In the genomic region with DNA sequence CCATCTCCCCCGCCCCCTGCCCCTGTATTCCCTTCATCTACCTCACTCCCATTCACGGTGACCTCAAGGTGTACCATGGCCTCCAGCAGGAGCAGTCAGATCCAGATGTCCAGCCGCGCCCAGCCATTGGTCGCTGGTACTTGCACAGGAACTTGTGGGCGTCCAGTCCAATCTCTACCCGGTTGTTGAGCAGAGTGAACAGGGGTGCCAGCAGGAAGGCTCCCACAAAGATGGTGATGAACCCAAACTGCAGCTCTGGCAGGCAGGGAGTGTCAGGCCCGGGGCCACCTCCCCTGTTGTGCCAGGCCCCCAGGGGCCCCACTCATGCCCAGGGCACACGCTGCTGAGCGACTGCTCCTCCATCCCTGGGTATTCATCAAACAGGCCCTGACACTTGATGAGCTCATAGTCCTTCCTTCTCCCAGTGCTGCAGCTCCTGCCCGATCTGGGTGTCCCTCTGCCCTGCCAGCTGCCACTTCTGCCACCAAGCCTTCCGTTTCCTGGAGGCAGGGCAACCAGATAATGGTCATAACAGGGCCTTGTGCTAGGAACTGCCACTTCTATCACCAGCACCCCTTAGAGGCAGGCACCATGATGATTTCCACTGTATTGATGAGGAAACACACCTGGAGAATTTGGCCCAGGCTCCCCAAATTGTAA, we compare ENCODE assay signal across 9 cellular contexts. TPM values are rescaled to one million over a fixed set of nuclear protein-coding genes. Genes with fewer than 3 reads are reported as not detected.
DNase-seq lines count a peak whose midpoint lies in the region; ATAC-seq and TF ChIP-seq lines count a peak whose summit lies in the region.
"Had no signal": no experiment of that assay in that cellular context is flagged by ENCODE, and none has a peak within 500 bp of the region (broad histone marks: within the 10 kb centered on the region; RNA-seq: fewer than 3 reads in every experiment).

No MANE protein-coding gene starts in this region.

- H3K4me3 ChIP-seq in CD8-positive, alpha-beta T cell (ENCODE audit: low read depth, low read length), result no peak overlapping the region
- peak overlapping the region in 1 of 2 donors; percentile 50 for H3K4me3 ChIP-seq in gastroesophageal sphincter
- no peak overlapping the region for H3K4me3 ChIP-seq in parathyroid adenoma (ENCODE audit: low read depth, low read length)

- H3K9me3 Mint-ChIP-seq in CD8-positive, alpha-beta T cell, result no peaks in the 10 kb centered on the region

- H3K27ac Mint-ChIP-seq in CD8-positive, alpha-beta T cell, result peak overlapping the region; percentile 74

- no peaks in the 10 kb centered on the region for H3K9me3 ChIP-seq in CD8-positive, alpha-beta T cell (ENCODE audit: low read length)
- H3K9me3 ChIP-seq in gastroesophageal sphincter, result no peaks in the 10 kb centered on the region
- no peaks in the 10 kb centered on the region for H3K9me3 ChIP-seq in parathyroid adenoma (ENCODE audit: control insufficient read depth, low read length)
- H3K9me3 ChIP-seq: adrenal gland had no signal

- no peak for TF ChIP-seq CTCF in CD8-positive, alpha-beta T cell (IDR thresholded peaks at IDR 0.05)
- no peak for TF ChIP-seq CTCF in gastroesophageal sphincter (IDR thresholded peaks at IDR 0.05)
- TF ChIP-seq CTCF in parathyroid adenoma (IDR thresholded peaks at IDR 0.05), result no peak

- peaks cover 18% of the 10 kb centered on the region for H3K4me1 Mint-ChIP-seq in CD8-positive, alpha-beta T cell (ENCODE audit: low read depth)

- H3K36me3 ChIP-seq in CD8-positive, alpha-beta T cell (ENCODE audit: insufficient read depth, low read length), result no peaks in the 10 kb centered on the region
- H3K36me3 ChIP-seq in gastroesophageal sphincter (no peaks in the 10 kb centered on the region), parathyroid adenoma (ENCODE audit: control insufficient read depth, insufficient read depth, low read length) (no peaks in the 10 kb centered on the region)
- H3K36me3 ChIP-seq: adrenal gland had no signal

- H3K36me3 Mint-ChIP-seq in CD8-positive, alpha-beta T cell, result no peaks in the 10 kb centered on the region

- H3K27me3 ChIP-seq in CD8-positive, alpha-beta T cell (ENCODE audit: insufficient read depth, low read length), result no peaks in the 10 kb centered on the region
- H3K27me3 ChIP-seq in gastroesophageal sphincter (no peaks in the 10 kb centered on the region), parathyroid adenoma (ENCODE audit: control insufficient read depth, insufficient read depth, low read length) (no peaks in the 10 kb centered on the region)
- H3K27me3 ChIP-seq: adrenal gland had no signal

- no peaks in the 10 kb centered on the region for H3K79me2 ChIP-seq in parathyroid adenoma

- WGBS in gastroesophageal sphincter (ENCODE audit: low coverage in 1 of 2), 2 donors, result 60 to 100% methylated on average over 2 to 3 of the region's 12 CpGs

- peak overlapping the region; percentile 56 for H3K4me3 Mint-ChIP-seq in CD8-positive, alpha-beta T cell

- H3K4me1 ChIP-seq in CD8-positive, alpha-beta T cell (ENCODE audit: insufficient read depth, low read length), result peaks cover 17% of the 10 kb centered on the region
- H3K4me1 ChIP-seq in gastroesophageal sphincter, result peaks cover 0 to 24% (median 7%) of the 10 kb centered on the region in 3 donors
- H3K4me1 ChIP-seq in parathyroid adenoma, result peaks cover under 1% of the 10 kb centered on the region

- intact Hi-C loops in CD8-positive, alpha-beta T cell (cut with DNase I, micrococcal nuclease), result loop anchor here in 1 of 2 experiments (5.0 kb wide), 1 partner anchor 811 kb away; a partner anchor contains a TSS

- no peak overlapping the region for H2AFZ ChIP-seq in parathyroid adenoma

- peak overlapping the region; percentile 24 for H3K4me2 ChIP-seq in parathyroid adenoma (ENCODE audit: low read length)

- TF ChIP-seq POLR2A in gastroesophageal sphincter (IDR thresholded peaks at IDR 0.05), result no peak

- no peak overlapping the region for H3K9ac ChIP-seq in parathyroid adenoma

- CTCF ChIA-PET in CD8-positive, alpha-beta T cell (lab: Charles Lee), result interaction anchor here (0.9 to 1.4 kb wide), 6 partner anchors 13 to 145 kb away, joined by 3 to 4 read pairs (median 3); a partner anchor contains a TSS

- no peak for TF ChIP-seq EP300 in gastroesophageal sphincter (IDR thresholded peaks at IDR 0.05)

- H3K27me3 Mint-ChIP-seq in CD8-positive, alpha-beta T cell (ENCODE audit: low read depth), result no peaks in the 10 kb centered on the region

- ATAC-seq in CD8-positive, alpha-beta T cell, result no peak
- ATAC-seq in gastroesophageal sphincter (no peak), GM19328 (IDR thresholded peaks at IDR 0.05; ENCODE audit: unreplicated experiment) (no peak)

- POLR2A ChIA-PET in CD8-positive, alpha-beta T cell (lab: Charles Lee), result interaction anchor here (1.3 to 2.8 kb wide), 2 partner anchors 11 to 370 kb away, joined by 3 to 27 read pairs; a partner anchor contains a TSS

- DNase-seq in CD8-positive, alpha-beta T cell, result no peak
- peak; percentile 64 for DNase-seq in NCI-H510A treated with DMSO at 0.1 percent for 48 hours (lab: John Stamatoyannopoulos, UW)
- DNase-seq in activated effector memory CD4-positive, alpha-beta T cell treated with Interleukin-2 at 50 U/mL for 16 hours, result no peak
- DNase-seq in GM03348 (ENCODE audit: low spot score), result no peak
- DNase-seq in NK-92 treated with Interleukin-12 subunit alpha and Interleukin-12 subunit beta, amount 100 ng/mL, for 24 hours (lab: John Stamatoyannopoulos, UW), result no peak

- H3K27ac ChIP-seq in CD8-positive, alpha-beta T cell (ENCODE audit: low read depth, low read length), result no peak overlapping the region
- H3K27ac ChIP-seq in gastroesophageal sphincter (peak overlapping the region in 3 of 4 donors; percentile 55 to 79 (median 73)), parathyroid adenoma (no peak overlapping the region)

RNA-seq across cellular contexts. Expression of a gene that starts 5.7 kb away (rescaled TPM):
- total RNA-seq in CD8-positive, alpha-beta T cell, result 1 to 10 TPM; 4.3 to 5.6 TPM
- total RNA-seq in gastroesophageal sphincter, result 1 to 10 TPM; 2.8 to 3.6 (median 3.4) TPM

RNA-seq across cellular contexts. Expression of a gene that starts 18.8 kb away (rescaled TPM):
- 1 to 10 TPM; 5.2 to 5.6 TPM for total RNA-seq in CD8-positive, alpha-beta T cell
- total RNA-seq in gastroesophageal sphincter, result 10 to 100 TPM in 2 of 4 donors, 1 to 10 TPM in 2; 6.6 to 45.8 (median 11.0) TPM

Comparison
In these comparisons a context has a peak if more than half of its experiments do, and no peak if none do; other contexts are left out.
1. H3K27ac ChIP-seq: peak in gastroesophageal sphincter (3 of 4); none in CD8-positive, alpha-beta T cell (single experiment) and parathyroid adenoma (single experiment).